18 cellular contexts compared by ENCODE assay signal in genomic region chr10:107553470-107553869, GRCh38.
DNase-seq lines count a peak whose midpoint lies in the region; ATAC-seq and TF ChIP-seq lines count a peak whose summit lies in the region.
"Had no signal": no experiment of that assay in that cellular context is flagged by ENCODE, and none has a peak within 500 bp of the region (broad histone marks: within the 10 kb centered on the region; RNA-seq: fewer than 3 reads in every experiment).

No MANE protein-coding gene starts in this region.

- H3K9me2 ChIP-seq in Karpas-422 (replicated peaks; ENCODE audit: insufficient read depth, low read length): no peaks in the 10 kb centered on the region

- H3K4me3 ChIP-seq in foreskin fibroblast (ENCODE audit: low read depth in 1 of 2, low read length in 2 of 2): no peak overlapping the region
- H3K4me3 ChIP-seq in BE2C (ENCODE audit: low read depth, low read length): no peak overlapping the region
- no peak overlapping the region for H3K4me3 ChIP-seq in Karpas-422 (ENCODE audit: low read length)
- H3K4me3 ChIP-seq: prostate gland had no signal

- H3K79me2 ChIP-seq in Karpas-422 (ENCODE audit: low read length): no peaks in the 10 kb centered on the region

- no peak overlapping the region for H3K4me3 Mint-ChIP-seq in stimulated activated memory B cell treated with anti-CD40 and anti-IgM and Interleukin-4, amounts not matched to agents 10 μg/mL and 1 μg/mL and 100 μg/mL, for 72 hours
- H3K4me3 Mint-ChIP-seq: activated naive CD8-positive, alpha-beta T cell treated with anti-CD3 and anti-CD28 coated beads, Interleukin-2, amount 50 U/mL, for 24 hours; activated T-cell treated with anti-CD3 and anti-CD28 coated beads, Interleukin-2, amount 50 U/mL, for 24 hours; CD4-positive, alpha-beta memory T cell; naive thymus-derived CD4-positive, alpha-beta T cell; T-helper 2 cell treated with Interferon-gamma antibody and Interleukin-4, amounts not matched to agents 5 μg/mL and 100 μg/mL, for 36 hours had no signal

- H3K27ac Mint-ChIP-seq in stimulated activated memory B cell treated with anti-CD40 and anti-IgM and Interleukin-4, amounts not matched to agents 10 μg/mL and 1 μg/mL and 100 μg/mL, for 72 hours: no peak overlapping the region
- H3K27ac Mint-ChIP-seq: activated naive CD8-positive, alpha-beta T cell treated with anti-CD3 and anti-CD28 coated beads, Interleukin-2, amount 50 U/mL, for 24 hours; activated T-cell treated with anti-CD3 and anti-CD28 coated beads, Interleukin-2, amount 50 U/mL, for 24 hours; CD4-positive, alpha-beta memory T cell; naive thymus-derived CD4-positive, alpha-beta T cell; T-helper 2 cell treated with Interferon-gamma antibody and Interleukin-4, amounts not matched to agents 5 μg/mL and 100 μg/mL, for 36 hours had no signal

- H4K20me1 ChIP-seq in Karpas-422 (ENCODE audit: insufficient read depth, low read depth, low read length): no peaks in the 10 kb centered on the region

- H3K4me1 ChIP-seq in BE2C (no peaks in the 10 kb centered on the region), Karpas-422 (ENCODE audit: low read length) (no peaks in the 10 kb centered on the region)
- H3K4me1 ChIP-seq: prostate gland had no signal

- peak; percentile 66 for ATAC-seq in GM19351 (IDR thresholded peaks at IDR 0.05; ENCODE audit: unreplicated experiment)
- peak; percentile 41; the same call in 2 of the 3 replicates for ATAC-seq in SK-N-SH treated with all-trans-retinoic acid at 6 μM for 48 hours
- ATAC-seq in stimulated activated memory B cell treated with anti-CD40 and anti-IgM and Interleukin-4, amounts not matched to agents 10 μg/mL and 1 μg/mL and 100 μg/mL, for 72 hours: peak; percentile 62
- ATAC-seq: activated naive CD8-positive, alpha-beta T cell treated with anti-CD3 and anti-CD28 coated beads, Interleukin-2, amount 50 U/mL, for 24 hours; left ventricle myocardium superior; naive thymus-derived CD4-positive, alpha-beta T cell; Right ventricle myocardium inferior had no signal

- no peak for TF ChIP-seq CTCF in foreskin fibroblast (IDR thresholded peaks at IDR 0.05; ENCODE audit: low read depth, low read length)
- no peak for TF ChIP-seq CTCF in BE2C (IDR thresholded peaks at IDR 0.05; ENCODE audit: low read depth, low read length)

- DNase-seq in foreskin fibroblast: peak; percentile 73 to 83
- DNase-seq in BE2C: no peak
- DNase-seq in Karpas-422: no peak
- no peak for DNase-seq in RKO (ENCODE audit: low spot score)
- DNase-seq: activated CD4-positive, alpha-beta T cell treated with anti-CD3 and anti-CD28 coated beads for 48 hours; activated naive CD8-positive, alpha-beta T cell treated with anti-CD3 and anti-CD28 coated beads, Interleukin-2, amount 50 U/mL, for 24 hours; activated T-cell treated with anti-CD3 and anti-CD28 coated beads, Interleukin-2, amount 50 U/mL, for 24 hours; CD4-positive, alpha-beta memory T cell; hippocampal formation; left ventricle myocardium superior; naive thymus-derived CD4-positive, alpha-beta T cell; NCI-H2029 treated with DMSO at 0.1 percent for 48 hours had no signal

- H3K36me3 Mint-ChIP-seq in stimulated activated memory B cell treated with anti-CD40 and anti-IgM and Interleukin-4, amounts not matched to agents 10 μg/mL and 1 μg/mL and 100 μg/mL, for 72 hours: no peaks in the 10 kb centered on the region
- H3K36me3 Mint-ChIP-seq: CD4-positive, alpha-beta memory T cell; naive thymus-derived CD4-positive, alpha-beta T cell had no signal

- H3K9me3 Mint-ChIP-seq in stimulated activated memory B cell treated with anti-CD40 and anti-IgM and Interleukin-4, amounts not matched to agents 10 μg/mL and 1 μg/mL and 100 μg/mL, for 72 hours: no peaks in the 10 kb centered on the region

- no peak overlapping the region for H3K4me2 ChIP-seq in Karpas-422 (ENCODE audit: low read depth, low read length, poor library complexity, severe bottlenecking)

- H3K9me3 ChIP-seq in BE2C (no peaks in the 10 kb centered on the region), Karpas-422 (ENCODE audit: low read length) (peaks cover 9% of the 10 kb centered on the region)
- H3K9me3 ChIP-seq: prostate gland had no signal

- no peaks in the 10 kb centered on the region for H3K36me3 ChIP-seq in BE2C
- H3K36me3 ChIP-seq in Karpas-422 (ENCODE audit: insufficient read depth, low read length): no peaks in the 10 kb centered on the region
- H3K36me3 ChIP-seq: prostate gland had no signal

- peaks cover 14% of the 10 kb centered on the region for H3K4me1 Mint-ChIP-seq in stimulated activated memory B cell treated with anti-CD40 and anti-IgM and Interleukin-4, amounts not matched to agents 10 μg/mL and 1 μg/mL and 100 μg/mL, for 72 hours
- H3K4me1 Mint-ChIP-seq: activated naive CD8-positive, alpha-beta T cell treated with anti-CD3 and anti-CD28 coated beads, Interleukin-2, amount 50 U/mL, for 24 hours; CD4-positive, alpha-beta memory T cell; naive thymus-derived CD4-positive, alpha-beta T cell had no signal

- no peak overlapping the region for H2AFZ ChIP-seq in Karpas-422 (ENCODE audit: low read length)

- H3K27me3 ChIP-seq in BE2C (no peaks in the 10 kb centered on the region), Karpas-422 (ENCODE audit: low read length) (no peaks in the 10 kb centered on the region)

- no peaks in the 10 kb centered on the region for H3K27me3 Mint-ChIP-seq in stimulated activated memory B cell treated with anti-CD40 and anti-IgM and Interleukin-4, amounts not matched to agents 10 μg/mL and 1 μg/mL and 100 μg/mL, for 72 hours
- H3K27me3 Mint-ChIP-seq: activated naive CD8-positive, alpha-beta T cell treated with anti-CD3 and anti-CD28 coated beads, Interleukin-2, amount 50 U/mL, for 24 hours; activated T-cell treated with anti-CD3 and anti-CD28 coated beads, Interleukin-2, amount 50 U/mL, for 24 hours; CD4-positive, alpha-beta memory T cell; naive thymus-derived CD4-positive, alpha-beta T cell had no signal

- no peak overlapping the region for H3K27ac ChIP-seq in Karpas-422 (ENCODE audit: low read length)
- H3K27ac ChIP-seq: prostate gland had no signal

- no peak overlapping the region for H3K9ac ChIP-seq in Karpas-422 (ENCODE audit: low read length)

TF ChIP-seq in SK-N-SH treated with all-trans-retinoic acid at 6 μM for 48 hours, 23 proteins besides CTCF, POLR2A, EP300 and RAD21:
- TF ChIP-seq ZNF565 (CRISPR knock-in tag; conservative IDR thresholded peaks at IDR 0.05; ENCODE audit: low read depth) (no peak), ISL1 (CRISPR knock-in tag; IDR thresholded peaks at IDR 0.05) (peak; percentile 56)

Comparison
In these comparisons a context has a peak if more than half of its experiments do, and no peak if none do; other contexts are left out.
1. DNase-seq: peak in foreskin fibroblast (2 of 2); none in BE2C (single experiment), Karpas-422 (single experiment) and RKO (single experiment).
2. Peak in every context shown above with its lines, with median percentiles within 50 percentile points of each other: ATAC-seq.